1 cellular context compared by ENCODE assay signal in genomic region chr22:31451709-31452571, GRCh38.
TF ChIP-seq lines count a peak whose summit lies in the region.

No MANE protein-coding gene starts in this region.

TF ChIP-seq in K562, 482 proteins besides CTCF, POLR2A, EP300 and RAD21:
- TF ChIP-seq ZNF699 (CRISPR knock-in tag; IDR thresholded peaks at IDR 0.05; ENCODE audit: insufficient replicate concordance): no peak
- TF ChIP-seq, protein P1, sequence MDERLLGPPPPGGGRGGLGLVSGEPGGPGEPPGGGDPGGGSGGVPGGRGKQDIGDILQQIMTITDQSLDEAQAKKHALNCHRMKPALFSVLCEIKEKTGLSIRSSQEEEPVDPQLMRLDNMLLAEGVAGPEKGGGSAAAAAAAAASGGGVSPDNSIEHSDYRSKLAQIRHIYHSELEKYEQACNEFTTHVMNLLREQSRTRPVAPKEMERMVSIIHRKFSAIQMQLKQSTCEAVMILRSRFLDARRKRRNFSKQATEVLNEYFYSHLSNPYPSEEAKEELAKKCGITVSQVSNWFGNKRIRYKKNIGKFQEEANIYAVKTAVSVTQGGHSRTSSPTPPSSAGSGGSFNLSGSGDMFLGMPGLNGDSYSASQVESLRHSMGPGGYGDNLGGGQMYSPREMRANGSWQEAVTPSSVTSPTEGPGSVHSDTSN (CRISPR knock-in tag; IDR thresholded peaks at IDR 0.05; ENCODE audit: low read depth): no peak
- TF ChIP-seq, protein P1 (tag; conservative IDR thresholded peaks at IDR 0.05; ENCODE audit: low read depth): 0 out of 2 replicates have a peak, but pooled peaks have one; percentile 28
